12 cellular contexts compared by ENCODE assay signal in the genomic region with DNA sequence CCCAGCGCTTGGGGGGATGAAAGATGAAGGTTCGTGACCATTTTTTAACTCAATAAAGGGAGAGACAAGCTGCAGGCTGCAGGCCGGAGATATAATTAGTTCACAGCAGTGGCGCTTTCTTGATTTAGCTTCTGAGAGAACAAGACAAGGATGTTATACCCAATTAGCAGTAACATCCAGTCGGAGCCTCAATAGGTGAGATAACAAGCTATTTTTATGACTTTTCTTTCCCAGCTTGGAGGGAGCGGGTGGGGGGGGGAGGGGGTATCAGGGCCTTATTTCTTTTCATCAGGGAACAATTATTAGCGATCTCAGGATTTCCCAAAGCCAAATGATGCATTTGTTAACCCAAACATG.
"Had no signal": no experiment of that assay in that cellular context is flagged by ENCODE, and none has a peak within 500 bp of the region (broad histone marks: within the 10 kb centered on the region; RNA-seq: fewer than 3 reads in every experiment).

No MANE protein-coding gene starts in this region.

- H3K36me3 ChIP-seq: SJSA1 had no signal

- ATAC-seq: activated T-cell treated with anti-CD3 and anti-CD28 coated beads, Interleukin-2, amount 50 U/mL, for 72 hours; effector memory CD8-positive, alpha-beta T cell; natural killer cell had no signal

- H3K4me2 ChIP-seq: smooth muscle cell had no signal

- H3K27ac ChIP-seq: epithelial cell of prostate, SJSA1 had no signal

- H3K4me3 ChIP-seq: mucosa of descending colon, SJSA1, smooth muscle cell had no signal

- DNase-seq: activated CD4-positive, alpha-beta memory T cell treated with anti-CD3 and anti-CD28 coated beads, Interleukin-2, amount 10 ng/mL, durations not matched to agents 7 days and 5 days; activated gamma-delta T cell treated with Interleukin-2 at 50 U/mL for 16 hours; activated naive CD8-positive, alpha-beta T cell treated with anti-CD3 and anti-CD28 coated beads for 36 hours; activated T-cell treated with anti-CD3 and anti-CD28 coated beads, Interleukin-2, amount 50 U/mL, for 72 hours; effector memory CD8-positive, alpha-beta T cell; immature natural killer cell; natural killer cell; T1000 had no signal

- H3K9me3 ChIP-seq: mucosa of descending colon, SJSA1 had no signal

- H3K27me3 ChIP-seq: SJSA1 had no signal
